29 cellular contexts compared by ENCODE assay signal in the genomic region with DNA sequence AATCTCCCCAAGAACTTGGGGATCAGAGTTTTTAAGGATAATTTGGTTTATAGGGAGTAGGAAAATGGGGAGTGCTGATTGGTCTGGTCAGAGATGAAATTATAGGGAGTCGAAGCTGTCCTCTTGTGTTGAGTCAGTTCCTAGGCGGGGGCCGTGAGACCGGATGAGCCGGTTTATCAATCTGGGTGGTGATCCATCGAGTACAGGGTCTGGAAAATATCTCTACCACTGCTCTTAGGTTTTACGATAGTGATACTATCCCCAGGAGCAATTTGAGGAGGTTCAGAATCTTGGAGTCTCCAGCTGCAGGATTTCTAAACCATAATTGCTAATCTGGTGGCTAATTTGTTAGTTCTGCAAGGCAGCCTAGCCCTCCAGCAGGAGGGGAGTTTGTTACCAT.
DNase-seq lines count a peak whose midpoint lies in the region; ATAC-seq, FAIRE-seq and TF ChIP-seq lines count a peak whose summit lies in the region.
"Had no signal": no experiment of that assay in that cellular context is flagged by ENCODE, and none has a peak within 500 bp of the region (broad histone marks: within the 10 kb centered on the region; RNA-seq: fewer than 3 reads in every experiment).

No MANE protein-coding gene starts in this region.

- no peaks in the 10 kb centered on the region for H3K36me3 ChIP-seq in smooth muscle cell (ENCODE audit: low read depth)
- no peaks in the 10 kb centered on the region for H3K36me3 ChIP-seq in SK-N-SH (replicated peaks in 1 of 2; ENCODE audit: control insufficient read depth in 1 of 2, insufficient read depth in 2 of 2, low read length in 1 of 2)
- H3K36me3 ChIP-seq in pancreas, result no peaks in the 10 kb centered on the region
- H3K36me3 ChIP-seq: BE2C, BLaER1 had no signal

- H4K20me1 ChIP-seq in smooth muscle cell (ENCODE audit: low read depth), result no peaks in the 10 kb centered on the region
- no peaks in the 10 kb centered on the region for H4K20me1 ChIP-seq in SK-N-SH (ENCODE audit: insufficient read depth)
- H4K20me1 ChIP-seq: BLaER1 had no signal

- no peak for TF ChIP-seq RAD21 in SK-N-SH (IDR thresholded peaks at IDR 0.05; ENCODE audit: low read length)

- H3K9me3 ChIP-seq in smooth muscle cell (replicated peaks; ENCODE audit: low read depth) (no peaks in the 10 kb centered on the region), SK-N-SH (no peaks in the 10 kb centered on the region), pancreas (no peaks in the 10 kb centered on the region)
- H3K9me3 ChIP-seq: BE2C, BLaER1 had no signal

- H3K27me3 Mint-ChIP-seq in mesothelial cell of epicardium (ENCODE audit: low read depth), result no peaks in the 10 kb centered on the region
- H3K27me3 Mint-ChIP-seq: CD4-positive, alpha-beta memory T cell; CD4-positive, CD25-positive, alpha-beta regulatory T cell; CD8-positive, alpha-beta memory T cell had no signal

- H3K9me2 ChIP-seq in SK-N-SH, result no peaks in the 10 kb centered on the region

- TF ChIP-seq EP300 in SK-N-SH (IDR thresholded peaks at IDR 0.05; ENCODE audit: borderline replicate concordance in 1 of 2, low read depth in 1 of 2, low read length in 1 of 2), result no peak

- CTCF ChIA-PET in SK-N-SH (lab: Yijun Ruan, JAX), result no interaction called here

- no peak for ATAC-seq in HG03378 (IDR thresholded peaks at IDR 0.05; ENCODE audit: unreplicated experiment)
- ATAC-seq in pancreas, result no peak

- no peak overlapping the region for H3K4me2 ChIP-seq in smooth muscle cell
- no peak overlapping the region for H3K4me2 ChIP-seq in SK-N-SH
- H3K4me2 ChIP-seq: BLaER1 had no signal

- DNase-seq in SK-N-DZ (ENCODE audit: low spot score) (peak; percentile 42), islet precursor cell (peak; percentile 84), mesothelial cell of epicardium (ENCODE audit: low spot score in 2 of 2, unreplicated experiment in 2 of 2) (no peak), smooth muscle cell (lab: John Stamatoyannopoulos, UW; ENCODE audit: unreplicated experiment) (no peak), SK-N-SH (no peak), pancreas (no peak)
- no peak for DNase-seq in activated CD4-positive, CD25-positive, alpha-beta regulatory T cell treated with anti-CD3 and anti-CD28 coated beads, Interleukin-2, amount 50 U/mL, for 72 hours
- DNase-seq: 8988T; ACHN; BE2C; C1 segment of cervical spinal cord; CD4-positive, alpha-beta memory T cell; CD4-positive, CD25-positive, alpha-beta regulatory T cell; CD8-positive, alpha-beta memory T cell; COR-L47; DMS 273 treated with DMSO at 0.1 percent for 48 hours; DMS153; DMS53; DMS79; DND-41; EL; GF-D8 had no signal

- no peak overlapping the region for H3K9ac ChIP-seq in smooth muscle cell (ENCODE audit: low read depth)
- H3K9ac ChIP-seq in SK-N-SH, result no peak overlapping the region
- H3K9ac ChIP-seq: BLaER1 had no signal

- no peaks in the 10 kb centered on the region for H3K4me1 Mint-ChIP-seq in mesothelial cell of epicardium
- H3K4me1 Mint-ChIP-seq: CD14-positive monocyte; CD4-positive, alpha-beta memory T cell; CD4-positive, CD25-positive, alpha-beta regulatory T cell; CD8-positive, alpha-beta memory T cell had no signal

- intact Hi-C loops in pancreas (cut with DNase I), result no loop called here

- no peaks in the 10 kb centered on the region for H3K36me3 Mint-ChIP-seq in mesothelial cell of epicardium
- H3K36me3 Mint-ChIP-seq: CD14-positive monocyte; CD4-positive, alpha-beta memory T cell; CD4-positive, CD25-positive, alpha-beta regulatory T cell; CD8-positive, alpha-beta memory T cell had no signal

- H3K4me3 ChIP-seq in smooth muscle cell, result no peak overlapping the region
- H3K4me3 ChIP-seq in SK-N-SH (ENCODE audit: low read depth in 2 of 2, low read length in 1 of 2), result no peak overlapping the region
- H3K4me3 ChIP-seq in pancreas, result no peak overlapping the region
- H3K4me3 ChIP-seq: BLaER1 had no signal

- H3K27me3 ChIP-seq in smooth muscle cell (ENCODE audit: low read depth) (no peaks in the 10 kb centered on the region), SK-N-SH (ENCODE audit: insufficient read depth) (no peaks in the 10 kb centered on the region), pancreas (no peaks in the 10 kb centered on the region)
- H3K27me3 ChIP-seq: BE2C, BLaER1 had no signal

- no peak for TF ChIP-seq CTCF in mesothelial cell of epicardium (IDR thresholded peaks at IDR 0.05; ENCODE audit: unreplicated experiment)
- TF ChIP-seq CTCF in smooth muscle cell (IDR thresholded peaks at IDR 0.05; ENCODE audit: borderline replicate concordance, insufficient read depth, poor library complexity, severe bottlenecking), result no peak
- TF ChIP-seq CTCF in SK-N-SH (IDR thresholded peaks at IDR 0.05), result no peak
- no peak for TF ChIP-seq CTCF in pancreas (IDR thresholded peaks at IDR 0.05)

- FAIRE-seq in pancreas (lab: Jason Lieb, UNC), result no peak
- FAIRE-seq: A204.1, G401.6, GM12891, GM18507 had no signal

- POLR2A ChIA-PET in SK-N-SH (lab: Yijun Ruan, JAX), result no interaction called here

- H3F3A ChIP-seq in smooth muscle cell (ENCODE audit: low read depth) (peaks cover 11% of the 10 kb centered on the region), SK-N-SH (replicated peaks; ENCODE audit: insufficient read depth) (peaks cover 5% of the 10 kb centered on the region)

- H3K4me1 ChIP-seq in smooth muscle cell (ENCODE audit: low read depth), result no peaks in the 10 kb centered on the region
- no peaks in the 10 kb centered on the region; a peak in 1 of 4 replicates for H3K4me1 ChIP-seq in SK-N-SH (ENCODE audit: control insufficient read depth in 1 of 2, insufficient read depth in 2 of 2, low read depth in 1 of 2, low read length in 1 of 2)
- no peaks in the 10 kb centered on the region for H3K4me1 ChIP-seq in pancreas
- H3K4me1 ChIP-seq: BLaER1 had no signal

- H3K79me2 ChIP-seq in smooth muscle cell (ENCODE audit: low read depth) (no peaks in the 10 kb centered on the region), SK-N-SH (ENCODE audit: insufficient read depth) (no peaks in the 10 kb centered on the region)

- 2% methylated on average over 7 of the region's 7 CpGs for WGBS in smooth muscle cell (ENCODE audit: low lambda C conversion rate)
- WGBS in SK-N-SH (ENCODE audit: low lambda C conversion rate), result 81% methylated on average over 7 of the region's 7 CpGs
- 67 to 80% methylated on average over 7 of the region's 7 CpGs for WGBS in pancreas, 2 donors

- H2AFZ ChIP-seq in smooth muscle cell (ENCODE audit: low read depth) (peak overlapping the region; percentile 52), SK-N-SH (ENCODE audit: low read depth) (no peak overlapping the region)

- H3K9me3 Mint-ChIP-seq in mesothelial cell of epicardium, result peaks cover 4% of the 10 kb centered on the region

- H3K27ac ChIP-seq in smooth muscle cell (ENCODE audit: low read depth) (peak overlapping the region; percentile 71), SK-N-SH (ENCODE audit: low read depth in 2 of 2, low read length in 1 of 2) (no peak overlapping the region), pancreas (no peak overlapping the region)
- H3K27ac ChIP-seq: BLaER1 had no signal

- no peak overlapping the region for H3K4me3 Mint-ChIP-seq in mesothelial cell of epicardium
- H3K4me3 Mint-ChIP-seq: CD14-positive monocyte; CD4-positive, alpha-beta memory T cell; CD4-positive, CD25-positive, alpha-beta regulatory T cell; CD8-positive, alpha-beta memory T cell had no signal

- peak overlapping the region; percentile 43 for H3K27ac Mint-ChIP-seq in mesothelial cell of epicardium
- H3K27ac Mint-ChIP-seq: CD14-positive monocyte; CD4-positive, alpha-beta memory T cell; CD4-positive, CD25-positive, alpha-beta regulatory T cell; CD8-positive, alpha-beta memory T cell had no signal

TF ChIP-seq in SK-N-SH, 30 proteins besides CTCF, POLR2A, EP300 and RAD21:
- TF ChIP-seq GATA2 (CRISPR knock-in tag; IDR thresholded peaks at IDR 0.05), result no peak

Comparison
In these comparisons a context has a peak if more than half of its experiments do, and no peak if none do; other contexts are left out.
1. DNase-seq: peak in SK-N-DZ (single experiment) and islet precursor cell (single experiment); none in mesothelial cell of epicardium (0 of 2), smooth muscle cell (single experiment), activated CD4-positive, CD25-positive, alpha-beta regulatory T cell treated with anti-CD3 and anti-CD28 coated beads, Interleukin-2, amount 50 U/mL, for 72 hours (single experiment), SK-N-SH (single experiment) and pancreas (0 of 6).